24 cellular contexts compared by ENCODE assay signal in genomic region chr16:23020084-23020483, GRCh38.
"Had no signal": no experiment of that assay in that cellular context is flagged by ENCODE, and none has a peak within 500 bp of the region (broad histone marks: within the 10 kb centered on the region; RNA-seq: fewer than 3 reads in every experiment).

No MANE protein-coding gene starts in this region.

- DNase-seq: activated CD4-positive, alpha-beta T cell treated with anti-CD3 and anti-CD28 coated beads, Interleukin-2, amount 10 ng/mL, durations not matched to agents 7 days and 5 days; activated CD4-positive, CD25-positive, alpha-beta regulatory T cell treated with anti-CD3 and anti-CD28 coated beads, Interleukin-2, amount 50 U/mL, for 72 hours; activated CD8-positive, alpha-beta memory T cell treated with anti-CD3 and anti-CD28 coated beads, Interleukin-2, amount 10 ng/mL, durations not matched to agents 7 days and 5 days; activated CD8-positive, alpha-beta T cell treated with anti-CD3 and anti-CD28 coated beads for 36 hours; activated gamma-delta T cell treated with Interleukin-2 at 50 U/mL for 16 hours; activated T-cell treated with anti-CD3 and anti-CD28 coated beads for 4 hours; aorta; head of caudate nucleus; hypothalamus; left ventricle myocardium inferior; naive thymus-derived CD8-positive, alpha-beta T cell; pancreas; psoas muscle; stimulated activated CD4-positive, alpha-beta T cell treated with anti-CD3 and anti-CD28 coated beads, Interleukin-4, amount 100 ng/mL, for 24 hours; stimulated activated naive CD4-positive, alpha-beta T cell treated with Interleukin-2 at 50 U/mL for 16 hours had no signal

- H3K4me3 Mint-ChIP-seq: activated CD4-positive, alpha-beta T cell treated with anti-CD3 and anti-CD28 coated beads, Interleukin-2, amount 10 ng/mL, durations not matched to agents 7 days and 5 days; activated CD8-positive, alpha-beta memory T cell treated with anti-CD3 and anti-CD28 coated beads, Interleukin-2, amount 10 ng/mL, durations not matched to agents 7 days and 5 days; activated CD8-positive, alpha-beta T cell treated with anti-CD3 and anti-CD28 coated beads for 36 hours; activated naive CD4-positive, alpha-beta T cell treated with anti-CD3 and anti-CD28 coated beads, Interleukin-2, amount 50 U/mL, for 24 hours; activated T-helper 1 cell treated with anti-CD3 and anti-CD28 coated beads, Interleukin-12 subunit alpha, Interleukin-12 subunit beta, Interleukin-2, Interleukin-4 antibody, amounts not matched to agents 30 ng/mL and 10 ng/mL and 1 ng/mL, durations not matched to agents 14 hours and 24 hours and 36 hours; brain; naive thymus-derived CD8-positive, alpha-beta T cell had no signal

- H3K36me3 ChIP-seq: gastroesophageal sphincter, left ventricle myocardium inferior, neutrophil, pancreas, right atrium auricular region, upper lobe of left lung had no signal

- H3K27ac Mint-ChIP-seq: activated CD4-positive, alpha-beta T cell treated with anti-CD3 and anti-CD28 coated beads, Interleukin-2, amount 10 ng/mL, durations not matched to agents 7 days and 5 days; activated CD8-positive, alpha-beta memory T cell treated with anti-CD3 and anti-CD28 coated beads, Interleukin-2, amount 10 ng/mL, durations not matched to agents 7 days and 5 days; activated CD8-positive, alpha-beta T cell treated with anti-CD3 and anti-CD28 coated beads for 36 hours; activated naive CD4-positive, alpha-beta T cell treated with anti-CD3 and anti-CD28 coated beads, Interleukin-2, amount 50 U/mL, for 24 hours; activated T-helper 1 cell treated with anti-CD3 and anti-CD28 coated beads, Interleukin-12 subunit alpha, Interleukin-12 subunit beta, Interleukin-2, Interleukin-4 antibody, amounts not matched to agents 30 ng/mL and 10 ng/mL and 1 ng/mL, durations not matched to agents 14 hours and 24 hours and 36 hours; brain; naive thymus-derived CD8-positive, alpha-beta T cell had no signal

- H3K4me3 ChIP-seq: gastroesophageal sphincter, left ventricle myocardium inferior, pancreas, psoas muscle, right atrium auricular region, upper lobe of left lung had no signal

- ATAC-seq: activated CD8-positive, alpha-beta memory T cell treated with anti-CD3 and anti-CD28 coated beads, Interleukin-2, amount 10 ng/mL, durations not matched to agents 7 days and 5 days; activated CD8-positive, alpha-beta T cell treated with anti-CD3 and anti-CD28 coated beads for 36 hours; gastroesophageal sphincter; naive thymus-derived CD8-positive, alpha-beta T cell; pancreas; psoas muscle had no signal

- FAIRE-seq: pancreas had no signal

- H3K27me3 ChIP-seq: neutrophil, pancreas, right atrium auricular region, upper lobe of left lung had no signal

- H3K4me1 ChIP-seq: gastroesophageal sphincter, left ventricle myocardium inferior, pancreas, psoas muscle, right atrium auricular region, upper lobe of left lung had no signal

- H3K4me1 Mint-ChIP-seq: activated CD4-positive, alpha-beta T cell treated with anti-CD3 and anti-CD28 coated beads, Interleukin-2, amount 10 ng/mL, durations not matched to agents 7 days and 5 days; activated CD8-positive, alpha-beta memory T cell treated with anti-CD3 and anti-CD28 coated beads, Interleukin-2, amount 10 ng/mL, durations not matched to agents 7 days and 5 days; activated naive CD4-positive, alpha-beta T cell treated with anti-CD3 and anti-CD28 coated beads, Interleukin-2, amount 50 U/mL, for 24 hours; naive thymus-derived CD8-positive, alpha-beta T cell had no signal

- H3K36me3 Mint-ChIP-seq: activated CD8-positive, alpha-beta memory T cell treated with anti-CD3 and anti-CD28 coated beads, Interleukin-2, amount 10 ng/mL, durations not matched to agents 7 days and 5 days; activated naive CD4-positive, alpha-beta T cell treated with anti-CD3 and anti-CD28 coated beads, Interleukin-2, amount 50 U/mL, for 24 hours; brain; naive thymus-derived CD8-positive, alpha-beta T cell had no signal

- H3K27me3 Mint-ChIP-seq: activated CD8-positive, alpha-beta memory T cell treated with anti-CD3 and anti-CD28 coated beads, Interleukin-2, amount 10 ng/mL, durations not matched to agents 7 days and 5 days had no signal

- H3K9me3 ChIP-seq: gastroesophageal sphincter, left ventricle myocardium inferior, neutrophil, pancreas, psoas muscle, right atrium auricular region, upper lobe of left lung had no signal

- H3K27ac ChIP-seq: epithelial cell of prostate, gastroesophageal sphincter, left ventricle myocardium inferior, neutrophil, pancreas, psoas muscle, right atrium auricular region, upper lobe of left lung, VCaP had no signal

- H3K9me3 Mint-ChIP-seq: activated CD4-positive, alpha-beta T cell treated with anti-CD3 and anti-CD28 coated beads, Interleukin-2, amount 10 ng/mL, durations not matched to agents 7 days and 5 days; activated CD8-positive, alpha-beta T cell treated with anti-CD3 and anti-CD28 coated beads for 36 hours; activated naive CD4-positive, alpha-beta T cell treated with anti-CD3 and anti-CD28 coated beads, Interleukin-2, amount 50 U/mL, for 24 hours; activated T-helper 1 cell treated with anti-CD3 and anti-CD28 coated beads, Interleukin-12 subunit alpha, Interleukin-12 subunit beta, Interleukin-2, Interleukin-4 antibody, amounts not matched to agents 30 ng/mL and 10 ng/mL and 1 ng/mL, durations not matched to agents 14 hours and 24 hours and 36 hours had no signal
